In genomic region chr2:230326453-230327417, GRCh38 we compare ENCODE assay signal across 7 cellular contexts. TPM values are rescaled to one million over a fixed set of nuclear protein-coding genes. Genes with fewer than 3 reads are reported as not detected.
A peak's percentile ranks its signal among the peaks of the same experiment; 100 is the strongest.
DNase-seq lines count a peak whose midpoint lies in the region; ATAC-seq, FAIRE-seq and TF ChIP-seq lines count a peak whose summit lies in the region.

Gene SP140L (plus strand): TSS chr2:230327193. CDS start chr2:230327270, 77 bp downstream.

- H3K27me3 Mint-ChIP-seq in activated T-cell treated with anti-CD3 and anti-CD28 coated beads, Interleukin-2, amount 50 U/mL, for 72 hours (ENCODE audit: low read depth) = no peaks in the 10 kb centered on the region
- H3K27me3 Mint-ChIP-seq in progenitor cell of endocrine pancreas (no peaks in the 10 kb centered on the region), type B pancreatic cell (peaks cover 3% of the 10 kb centered on the region)

- DNase-seq in RCC 7860 (ENCODE audit: low spot score) (peak; percentile 78), fibroblast of villous mesenchyme (ENCODE audit: low read depth) (peak; percentile 88), progenitor cell of endocrine pancreas (ENCODE audit: low spot score, unreplicated experiment) (no peak), type B pancreatic cell (ENCODE audit: extremely low spot score, unreplicated experiment) (no peak)
- peak; percentile 81 to 87 for DNase-seq in activated T-cell treated with anti-CD3 and anti-CD28 coated beads, Interleukin-2, amount 50 U/mL, for 72 hours

- no peaks in the 10 kb centered on the region for H3K9me3 Mint-ChIP-seq in activated T-cell treated with anti-CD3 and anti-CD28 coated beads, Interleukin-2, amount 50 U/mL, for 72 hours
- H3K9me3 Mint-ChIP-seq in progenitor cell of endocrine pancreas (ENCODE audit: low read depth) (peaks cover 10% of the 10 kb centered on the region), type B pancreatic cell (peaks cover 6% of the 10 kb centered on the region)

- H3K36me3 Mint-ChIP-seq in activated T-cell treated with anti-CD3 and anti-CD28 coated beads, Interleukin-2, amount 50 U/mL, for 72 hours (ENCODE audit: insufficient read depth in 2 of 2) = peaks cover 6 to 8% of the 10 kb centered on the region in 2 donors
- no peaks in the 10 kb centered on the region for H3K36me3 Mint-ChIP-seq in progenitor cell of endocrine pancreas (ENCODE audit: insufficient read depth)
- no peaks in the 10 kb centered on the region for H3K36me3 Mint-ChIP-seq in type B pancreatic cell

- peak within 1 kb of the TSS; percentile 72 for H3K4me3 ChIP-seq in fibroblast of villous mesenchyme (ENCODE audit: low read depth, low read length)

- peaks cover 69% of the 10 kb centered on the region for H3K4me1 Mint-ChIP-seq in activated T-cell treated with anti-CD3 and anti-CD28 coated beads, Interleukin-2, amount 50 U/mL, for 72 hours (ENCODE audit: low read depth)
- H3K4me1 Mint-ChIP-seq in progenitor cell of endocrine pancreas (ENCODE audit: low read depth) (peaks cover 6% of the 10 kb centered on the region), type B pancreatic cell (ENCODE audit: unreplicated experiment) (peaks cover 7% of the 10 kb centered on the region)

- H3K27ac Mint-ChIP-seq in activated T-cell treated with anti-CD3 and anti-CD28 coated beads, Interleukin-2, amount 50 U/mL, for 72 hours = peak within 1 kb of the TSS; percentile 99
- H3K27ac Mint-ChIP-seq in progenitor cell of endocrine pancreas (peak within 1 kb of the TSS; percentile 88), type B pancreatic cell (peak within 1 kb of the TSS; percentile 96)

- TF ChIP-seq CTCF in fibroblast of villous mesenchyme (IDR thresholded peaks at IDR 0.05; ENCODE audit: insufficient read depth, low read depth, low read length) (no peak), progenitor cell of endocrine pancreas (IDR thresholded peaks at IDR 0.05; ENCODE audit: unreplicated experiment) (no peak), type B pancreatic cell (conservative IDR thresholded peaks at IDR 0.05) (no peak)

- FAIRE-seq in RCC 7860 (lab: Jason Lieb, UNC) = peak; percentile 78

- ATAC-seq in GM18870 (IDR thresholded peaks at IDR 0.05; ENCODE audit: unreplicated experiment) (peak; percentile 80), HG03064 (IDR thresholded peaks at IDR 0.05; ENCODE audit: low read depth, unreplicated experiment) (peak; percentile 79)
- peak; percentile 97 for ATAC-seq in activated T-cell treated with anti-CD3 and anti-CD28 coated beads, Interleukin-2, amount 50 U/mL, for 72 hours (replicated peaks in 1 of 2)

- H3K4me3 Mint-ChIP-seq in activated T-cell treated with anti-CD3 and anti-CD28 coated beads, Interleukin-2, amount 50 U/mL, for 72 hours = peak within 1 kb of the TSS; percentile 96 to 100
- H3K4me3 Mint-ChIP-seq in progenitor cell of endocrine pancreas (ENCODE audit: low read depth) = no peak within 1 kb of the TSS
- peak within 1 kb of the TSS; percentile 85 for H3K4me3 Mint-ChIP-seq in type B pancreatic cell

RNA-seq across cellular contexts. Expression of gene SP140L, which starts in this region (rescaled TPM):
- 10 to 100 TPM; 59.9 to 63.0 TPM for total RNA-seq in activated T-cell treated with anti-CD3 and anti-CD28 coated beads, Interleukin-2, amount 50 U/mL, for 72 hours
- total RNA-seq in fibroblast of villous mesenchyme (12.6 and 16.8 TPM in 2 replicates), progenitor cell of endocrine pancreas (2.7 and 3.4 TPM in 2 replicates), type B pancreatic cell (ENCODE audit: low replicate concordance) (6.6 and 13.7 TPM in 2 replicates)

Comparison
In these comparisons a context has a peak if more than half of its experiments do, and no peak if none do; other contexts are left out.
1. DNase-seq: peak in RCC 7860 (single experiment), activated T-cell treated with anti-CD3 and anti-CD28 coated beads, Interleukin-2, amount 50 U/mL, for 72 hours (2 of 2) and fibroblast of villous mesenchyme (single experiment); none in progenitor cell of endocrine pancreas (single experiment) and type B pancreatic cell (single experiment).
2. Peak in every context shown above with its lines, with median percentiles within 50 percentile points of each other: ATAC-seq and H3K27ac Mint-ChIP-seq.